Comparison of ENCODE assay signal across 8 cellular contexts in genomic region chr12:28189774-28190320, GRCh38. TPM values are rescaled to one million over a fixed set of nuclear protein-coding genes. Genes with fewer than 3 reads are reported as not detected.
DNase-seq lines count a peak whose midpoint lies in the region; ATAC-seq, FAIRE-seq and TF ChIP-seq lines count a peak whose summit lies in the region.

No MANE protein-coding gene starts in this region.

- intact Hi-C loops in breast epithelium (cut with DNase I; ENCODE audit: low total_unique reads): no loop called here

- ATAC-seq in DND-41 (ENCODE audit: insufficient read depth, low read depth) (no peak), esophagus mucosa (no peak)

- 59% methylated on average over 10 of the region's 10 CpGs for WGBS in mesenchymal stem cell

- H3K4me1 ChIP-seq in DND-41 (ENCODE audit: insufficient read depth, low read length): peaks cover 36% of the 10 kb centered on the region
- H3K4me1 ChIP-seq in breast epithelium: peaks cover 0 to 5% of the 10 kb centered on the region in 2 donors
- peaks cover 5% of the 10 kb centered on the region for H3K4me1 ChIP-seq in mesenchymal stem cell (ENCODE audit: control insufficient read depth, insufficient read depth, low read depth, low read length)

- no peak for FAIRE-seq in urothelium cell line (lab: Jason Lieb, UNC)

- H2BK12ac ChIP-seq in mesenchymal stem cell (ENCODE audit: low read length in 2 of 2): no peak overlapping the region

- H3K36me3 ChIP-seq in DND-41 (ENCODE audit: insufficient read depth, low read length): no peaks in the 10 kb centered on the region
- H3K36me3 ChIP-seq in breast epithelium: no peaks in the 10 kb centered on the region
- no peaks in the 10 kb centered on the region for H3K36me3 ChIP-seq in mesenchymal stem cell (ENCODE audit: control insufficient read depth in 1 of 2, insufficient read depth in 2 of 2, low read depth in 1 of 2, low read length in 2 of 2)

- H3K4me2 ChIP-seq in DND-41 (ENCODE audit: insufficient read depth, low read length) (peak overlapping the region; percentile 82), mesenchymal stem cell (ENCODE audit: low read length, poor library complexity, severe bottlenecking) (peak overlapping the region; percentile 33)

- no peak overlapping the region for H3K23ac ChIP-seq in mesenchymal stem cell (ENCODE audit: low read length in 2 of 2)

- no peaks in the 10 kb centered on the region for H3K9me3 ChIP-seq in DND-41 (ENCODE audit: insufficient read depth, low read length, severe bottlenecking)
- H3K9me3 ChIP-seq in breast epithelium: peaks cover 0 to 2% of the 10 kb centered on the region in 2 donors
- peaks cover 20% of the 10 kb centered on the region for H3K9me3 ChIP-seq in mesenchymal stem cell (ENCODE audit: control insufficient read depth, low read length)

- peak overlapping the region; percentile 37 for H2BK120ac ChIP-seq in mesenchymal stem cell (ENCODE audit: low read depth, low read length)

- H3K9ac ChIP-seq in DND-41 (ENCODE audit: low read depth, low read length): peak overlapping the region; percentile 72
- peak overlapping the region; percentile 93 for H3K9ac ChIP-seq in mesenchymal stem cell (ENCODE audit: low read length)

- H3K27me3 ChIP-seq in DND-41 (ENCODE audit: insufficient read depth, low read length, poor library complexity) (no peaks in the 10 kb centered on the region), breast epithelium (no peaks in the 10 kb centered on the region), mesenchymal stem cell (ENCODE audit: control insufficient read depth in 1 of 2, insufficient read depth in 1 of 2, low read length in 2 of 2) (no peaks in the 10 kb centered on the region)

- H3K14ac ChIP-seq in mesenchymal stem cell (ENCODE audit: low read length in 2 of 2): no peak overlapping the region

- H3K4ac ChIP-seq in mesenchymal stem cell (ENCODE audit: low read depth in 1 of 2, low read length in 2 of 2): peak overlapping the region; percentile 93 to 98

- H2AFZ ChIP-seq in DND-41 (ENCODE audit: low read depth, low read length) (peak overlapping the region; percentile 87), mesenchymal stem cell (ENCODE audit: low read depth, low read length) (peak overlapping the region; percentile 67)

- no peak for DNase-seq in DND-41
- DNase-seq in NB4 (ENCODE audit: low read depth): no peak
- no peak for DNase-seq in breast epithelium (ENCODE audit: low spot score in 2 of 2)
- DNase-seq in mesenchymal stem cell: no peak
- DNase-seq in urothelium cell line (ENCODE audit: low spot score): peak; percentile 3
- no peak for DNase-seq in KG1 (lab: John Stamatoyannopoulos, UW)
- DNase-seq in NCI-H226: no peak

- no peak for TF ChIP-seq POLR2A in NB4 (IDR thresholded peaks at IDR 0.05; ENCODE audit: extremely low read depth, insufficient read length)
- TF ChIP-seq POLR2A in breast epithelium (IDR thresholded peaks at IDR 0.05): no peak

- peak overlapping the region; percentile 98 for H4K8ac ChIP-seq in mesenchymal stem cell (ENCODE audit: low read length)

- peak overlapping the region; percentile 43 to 70 for H3K4me3 ChIP-seq in DND-41 (ENCODE audit: low read depth in 1 of 2, low read length in 2 of 2)
- H3K4me3 ChIP-seq in NB4 (ENCODE audit: low read depth, low read length): peak overlapping the region; percentile 89
- peak overlapping the region; percentile 77 to 88 (median 85) for H3K4me3 ChIP-seq in breast epithelium
- H3K4me3 ChIP-seq in mesenchymal stem cell (ENCODE audit: insufficient read depth in 1 of 2, low read depth in 1 of 2, low read length in 2 of 2): peak overlapping the region; percentile 79 to 94

- peak overlapping the region; percentile 99 for H4K91ac ChIP-seq in mesenchymal stem cell (ENCODE audit: low read length)

- no peak overlapping the region for H2BK15ac ChIP-seq in mesenchymal stem cell (ENCODE audit: low read depth, poor library complexity, severe bottlenecking)

- H2AK5ac ChIP-seq in mesenchymal stem cell (ENCODE audit: low read length, severe bottlenecking): no peak overlapping the region

- no peaks in the 10 kb centered on the region for H4K20me1 ChIP-seq in DND-41 (ENCODE audit: insufficient read depth, low read length)

- peaks cover 55% of the 10 kb centered on the region for H3K79me2 ChIP-seq in DND-41 (ENCODE audit: insufficient read depth, low read length)

- TF ChIP-seq CTCF in DND-41 (IDR thresholded peaks at IDR 0.05; ENCODE audit: borderline replicate concordance, extremely low read depth, low read length, poor library complexity, severe bottlenecking) (no peak), NB4 (IDR thresholded peaks at IDR 0.05; ENCODE audit: low read depth, low read length) (no peak), breast epithelium (IDR thresholded peaks at IDR 0.05) (no peak)

- no peak overlapping the region for H2BK5ac ChIP-seq in mesenchymal stem cell (ENCODE audit: low read depth, low read length, poor library complexity, severe bottlenecking)

- H3K27ac ChIP-seq in DND-41 (ENCODE audit: low read length) (peak overlapping the region; percentile 80), breast epithelium (peak overlapping the region; percentile 99), mesenchymal stem cell (ENCODE audit: low read length, poor library complexity, severe bottlenecking) (no peak overlapping the region)

- peaks cover 12% of the 10 kb centered on the region for H3K79me1 ChIP-seq in mesenchymal stem cell (replicated peaks; ENCODE audit: low read length, poor library complexity, severe bottlenecking)

- H3K18ac ChIP-seq in mesenchymal stem cell (ENCODE audit: low read depth in 1 of 2, low read length in 2 of 2): peak overlapping the region; percentile 40 to 95

RNA-seq across cellular contexts. Expression of gene CCDC91, which starts 0.4 kb away (rescaled TPM):
- total RNA-seq in breast epithelium (10 to 100 TPM; 45.9 to 68.9 (median 48.8) TPM), esophagus mucosa (13.3 TPM)
- polyA plus RNA-seq in mesenchymal stem cell (2013, experiment 1 of 2): 29.7 TPM
- 36.9 TPM for polyA plus RNA-seq in mesenchymal stem cell (2013, experiment 2 of 2)
